ENCODE assay signal across 9 cellular contexts in genomic region chr2:224039770-224040088, GRCh38. TPM values are rescaled to one million over a fixed set of nuclear protein-coding genes. Genes with fewer than 3 reads are reported as not detected.
A peak's percentile ranks its signal among the peaks of the same experiment; 100 is the strongest.
DNase-seq lines count a peak whose midpoint lies in the region; ATAC-seq, FAIRE-seq and TF ChIP-seq lines count a peak whose summit lies in the region.
"Had no signal": no experiment of that assay in that cellular context is flagged by ENCODE, and none has a peak within 500 bp of the region (broad histone marks: within the 10 kb centered on the region; RNA-seq: fewer than 3 reads in every experiment).

No MANE protein-coding gene starts in this region.

- H3K9me3 Mint-ChIP-seq in activated CD4-positive, alpha-beta T cell treated with anti-CD3 and anti-CD28 coated beads, Interleukin-2, amount 10 ng/mL, durations not matched to agents 24 days and 14 days: peaks cover 3% of the 10 kb centered on the region
- H3K9me3 Mint-ChIP-seq in central memory CD8-positive, alpha-beta T cell: no peaks in the 10 kb centered on the region

- peaks cover 7% of the 10 kb centered on the region for H3K36me3 Mint-ChIP-seq in activated CD4-positive, alpha-beta T cell treated with anti-CD3 and anti-CD28 coated beads, Interleukin-2, amount 10 ng/mL, durations not matched to agents 24 days and 14 days (ENCODE audit: low read depth)
- H3K36me3 Mint-ChIP-seq in central memory CD8-positive, alpha-beta T cell (ENCODE audit: insufficient read depth): no peaks in the 10 kb centered on the region

- no peaks in the 10 kb centered on the region for H3K9me2 ChIP-seq in OCI-LY7 (ENCODE audit: insufficient read depth, low read length)

- no peak for FAIRE-seq in RCC 7860 (lab: Jason Lieb, UNC)
- FAIRE-seq: G401.6 had no signal

- intact Hi-C loops in activated CD4-positive, alpha-beta T cell treated with anti-CD3 and anti-CD28 coated beads, Interleukin-2, amount 10 ng/mL, durations not matched to agents 24 days and 14 days (cut with micrococcal nuclease): loop anchor here (2.0 to 5.0 kb wide), 4 partner anchors 47 to 548 kb away; partner anchors contain the start of genes AP1S3 and CUL3
- intact Hi-C loops in OCI-LY7 (cut with micrococcal nuclease; ENCODE audit: unreplicated experiment): no loop called here

- no peaks in the 10 kb centered on the region for H3K9me3 ChIP-seq in muscle layer of duodenum (ENCODE audit: control insufficient read depth in 1 of 2, low read length in 2 of 2)
- no peaks in the 10 kb centered on the region for H3K9me3 ChIP-seq in OCI-LY7 (ENCODE audit: low read length)

- ATAC-seq in central memory CD8-positive, alpha-beta T cell (replicated peaks; ENCODE audit: extremely low read depth, poor library complexity, severe bottlenecking): no peak

- H3K4me1 ChIP-seq in muscle layer of duodenum (ENCODE audit: control insufficient read depth in 1 of 2, insufficient read depth in 2 of 2, low read length in 2 of 2): peaks cover 0 to 19% of the 10 kb centered on the region in 2 donors
- H3K4me1 ChIP-seq in OCI-LY7 (ENCODE audit: insufficient read depth, low read length, poor library complexity, severe bottlenecking): no peaks in the 10 kb centered on the region

- H3K27ac ChIP-seq in muscle layer of duodenum (ENCODE audit: low read length): no peak overlapping the region
- no peak overlapping the region for H3K27ac ChIP-seq in OCI-LY7 (ENCODE audit: low read depth, low read length, poor library complexity, severe bottlenecking)

- H3K4me1 Mint-ChIP-seq in activated CD4-positive, alpha-beta T cell treated with anti-CD3 and anti-CD28 coated beads, Interleukin-2, amount 10 ng/mL, durations not matched to agents 24 days and 14 days: peaks cover 23% of the 10 kb centered on the region
- H3K4me1 Mint-ChIP-seq in central memory CD8-positive, alpha-beta T cell: peaks cover 9% of the 10 kb centered on the region

- H3K27me3 Mint-ChIP-seq in activated CD4-positive, alpha-beta T cell treated with anti-CD3 and anti-CD28 coated beads, Interleukin-2, amount 10 ng/mL, durations not matched to agents 24 days and 14 days: peaks cover 53% of the 10 kb centered on the region
- H3K27me3 Mint-ChIP-seq in central memory CD8-positive, alpha-beta T cell: peaks cover 86% of the 10 kb centered on the region

- DNase-seq in activated CD4-positive, alpha-beta T cell treated with anti-CD3 and anti-CD28 coated beads, Interleukin-2, amount 10 ng/mL, durations not matched to agents 24 days and 14 days: no peak
- DNase-seq in activated CD4-positive, alpha-beta T cell treated with anti-CD3 and anti-CD28 coated beads, Interleukin-2, amount 50 U/mL, for 1 hour: no peak
- DNase-seq in HT-29 (ENCODE audit: low spot score): peak; percentile 31
- DNase-seq in central memory CD8-positive, alpha-beta T cell (ENCODE audit: low spot score in 2 of 2): no peak
- DNase-seq in RCC 7860 (ENCODE audit: low spot score): no peak
- DNase-seq in OCI-LY7 (ENCODE audit: low spot score): no peak
- DNase-seq in SIG-M5 (lab: John Stamatoyannopoulos, UW): no peak

- H2AFZ ChIP-seq in OCI-LY7 (ENCODE audit: low read length): no peak overlapping the region

- peak overlapping the region; percentile 78 for H3K4me3 Mint-ChIP-seq in activated CD4-positive, alpha-beta T cell treated with anti-CD3 and anti-CD28 coated beads, Interleukin-2, amount 10 ng/mL, durations not matched to agents 24 days and 14 days
- peak overlapping the region; percentile 0 for H3K4me3 Mint-ChIP-seq in central memory CD8-positive, alpha-beta T cell

- POLR2A ChIA-PET in OCI-LY7 (lab: Charles Lee): no interaction called here

- no peak for TF ChIP-seq CTCF in OCI-LY7 (conservative IDR thresholded peaks at IDR 0.05; ENCODE audit: low read length)

- no peak overlapping the region for H3K4me2 ChIP-seq in OCI-LY7 (ENCODE audit: low read length)

- no peaks in the 10 kb centered on the region for H3K36me3 ChIP-seq in muscle layer of duodenum (ENCODE audit: control insufficient read depth in 1 of 2, insufficient read depth in 2 of 2, low read length in 2 of 2)
- no peaks in the 10 kb centered on the region for H3K36me3 ChIP-seq in OCI-LY7 (ENCODE audit: insufficient read depth, low read length)

- no peaks in the 10 kb centered on the region for H4K20me1 ChIP-seq in OCI-LY7 (ENCODE audit: insufficient read depth, low read length)

- H3K79me2 ChIP-seq in OCI-LY7 (ENCODE audit: insufficient read depth, low read depth, low read length): no peaks in the 10 kb centered on the region

- no TSS peak for BruUV-seq in OCI-LY7 (replicated peaks; lab: Mats Ljungman, UMichigan)

- H3K4me3 ChIP-seq in muscle layer of duodenum (ENCODE audit: low read depth in 1 of 2, low read length in 2 of 2) (peak overlapping the region; percentile 31 to 80), OCI-LY7 (ENCODE audit: low read depth, low read length, poor library complexity, severe bottlenecking) (no peak overlapping the region)

- H3K27ac Mint-ChIP-seq in activated CD4-positive, alpha-beta T cell treated with anti-CD3 and anti-CD28 coated beads, Interleukin-2, amount 10 ng/mL, durations not matched to agents 24 days and 14 days: peak overlapping the region; percentile 42
- no peak overlapping the region for H3K27ac Mint-ChIP-seq in central memory CD8-positive, alpha-beta T cell (ENCODE audit: low read depth)

- CTCF ChIA-PET in OCI-LY7 (lab: Charles Lee; ENCODE audit: unreplicated experiment): no interaction called here

- H3K27me3 ChIP-seq in muscle layer of duodenum (ENCODE audit: low read depth, low read length): peaks cover 15% of the 10 kb centered on the region

RNA-seq across cellular contexts. Expression of gene SERPINE2, which starts 0.6 kb away (rescaled TPM):
- total RNA-seq in activated CD4-positive, alpha-beta T cell treated with anti-CD3 and anti-CD28 coated beads, Interleukin-2, amount 10 ng/mL, durations not matched to agents 24 days and 14 days: 23.2 and 23.9 TPM in 2 replicates
- total RNA-seq in HT-29 (2014; rRNA removed; shearing (Covaris generic)): 1.9 and 5.6 TPM in 2 replicates
- total RNA-seq in OCI-LY7 (2014; rRNA removed; shearing (Covaris generic)): not detected in 2 replicates
- 0.24 TPM in 1 of 2 replicates, not detected in the other for total RNA-seq in OCI-LY7 (2022)
